ENCODE assay signal across 16 cellular contexts in the genomic region with DNA sequence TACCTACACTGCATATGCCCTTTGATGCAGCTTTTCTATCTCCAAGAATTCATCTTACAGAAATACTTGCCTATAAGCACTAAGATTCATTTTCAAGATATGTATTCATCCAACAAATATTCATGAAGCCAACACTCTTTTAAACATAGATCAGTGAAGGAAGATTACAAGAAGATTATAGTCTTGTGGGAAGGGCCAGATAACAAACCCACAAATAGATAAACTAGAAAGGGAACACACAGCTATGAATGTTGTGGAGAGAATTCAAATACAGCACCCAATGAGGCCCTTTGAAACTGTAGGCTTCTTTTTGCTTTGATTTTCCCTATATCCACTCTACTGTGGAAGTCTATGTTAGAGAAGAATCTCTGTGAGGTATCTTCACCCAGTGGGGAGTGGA.
A peak's percentile ranks its signal among the peaks of the same experiment; 100 is the strongest.
DNase-seq lines count a peak whose midpoint lies in the region; ATAC-seq and TF ChIP-seq lines count a peak whose summit lies in the region.
"Had no signal": no experiment of that assay in that cellular context is flagged by ENCODE, and none has a peak within 500 bp of the region (broad histone marks: within the 10 kb centered on the region; RNA-seq: fewer than 3 reads in every experiment).

No MANE protein-coding gene starts in this region.

- H3K36me3 ChIP-seq in smooth muscle cell (ENCODE audit: low read depth): no peaks in the 10 kb centered on the region
- H3K36me3 ChIP-seq: BLaER1, HAP-1 had no signal

- no peak overlapping the region for H3K9ac ChIP-seq in smooth muscle cell (ENCODE audit: low read depth)
- H3K9ac ChIP-seq: BLaER1 had no signal

- H3K27me3 ChIP-seq in smooth muscle cell (ENCODE audit: low read depth): no peaks in the 10 kb centered on the region
- H3K27me3 ChIP-seq: BLaER1 had no signal

- H3K4me3 ChIP-seq in fibroblast of villous mesenchyme (ENCODE audit: low read depth, low read length) (no peak overlapping the region), smooth muscle cell (no peak overlapping the region)
- H3K4me3 ChIP-seq: BLaER1, HAP-1 had no signal

- DNase-seq in amniotic epithelial cell (ENCODE audit: low read depth) (peak; percentile 90), fibroblast of villous mesenchyme (ENCODE audit: low read depth) (peak; percentile 81), smooth muscle cell (lab: John Stamatoyannopoulos, UW; ENCODE audit: unreplicated experiment) (no peak), Ammon's horn (ENCODE audit: low spot score) (no peak)
- DNase-seq: Caco-2; CD4-positive, CD25-positive, alpha-beta regulatory T cell; CD8-positive, alpha-beta T cell; DMS153; DND-41; GOT3; HFFc6 had no signal

- no peak overlapping the region for H3K27ac ChIP-seq in smooth muscle cell (ENCODE audit: low read depth)
- H3K27ac ChIP-seq: BLaER1, C4-2B had no signal

- TF ChIP-seq CTCF in fibroblast of villous mesenchyme (IDR thresholded peaks at IDR 0.05; ENCODE audit: insufficient read depth, low read depth, low read length) (no peak), smooth muscle cell (IDR thresholded peaks at IDR 0.05; ENCODE audit: borderline replicate concordance, insufficient read depth, poor library complexity, severe bottlenecking) (no peak)

- H3K79me2 ChIP-seq in smooth muscle cell (ENCODE audit: low read depth): no peaks in the 10 kb centered on the region

- ATAC-seq in GM18867 (IDR thresholded peaks at IDR 0.05; ENCODE audit: unreplicated experiment) (no peak), HG02623 (IDR thresholded peaks at IDR 0.05; ENCODE audit: unreplicated experiment) (no peak)
- ATAC-seq: CD8-positive, alpha-beta T cell had no signal

- no peaks in the 10 kb centered on the region for H3K4me1 ChIP-seq in smooth muscle cell (ENCODE audit: low read depth)
- H3K4me1 ChIP-seq: BLaER1, Caco-2, HAP-1 had no signal

- no peak overlapping the region for H2AFZ ChIP-seq in smooth muscle cell (ENCODE audit: low read depth)

- H4K20me1 ChIP-seq in smooth muscle cell (ENCODE audit: low read depth): no peaks in the 10 kb centered on the region
- H4K20me1 ChIP-seq: BLaER1 had no signal

- H3F3A ChIP-seq in smooth muscle cell (ENCODE audit: low read depth): no peaks in the 10 kb centered on the region

- peak overlapping the region; percentile 43 for H3K4me2 ChIP-seq in smooth muscle cell
- H3K4me2 ChIP-seq: BLaER1 had no signal

- H3K9me3 ChIP-seq in smooth muscle cell (replicated peaks; ENCODE audit: low read depth): no peaks in the 10 kb centered on the region
- H3K9me3 ChIP-seq: BLaER1, HAP-1 had no signal

Comparison
In these comparisons a context has a peak if more than half of its experiments do, and no peak if none do; other contexts are left out.
1. DNase-seq: peak in amniotic epithelial cell (single experiment) and fibroblast of villous mesenchyme (single experiment); none in smooth muscle cell (single experiment) and Ammon's horn (single experiment).